18 cellular contexts compared by ENCODE assay signal in the genomic region with DNA sequence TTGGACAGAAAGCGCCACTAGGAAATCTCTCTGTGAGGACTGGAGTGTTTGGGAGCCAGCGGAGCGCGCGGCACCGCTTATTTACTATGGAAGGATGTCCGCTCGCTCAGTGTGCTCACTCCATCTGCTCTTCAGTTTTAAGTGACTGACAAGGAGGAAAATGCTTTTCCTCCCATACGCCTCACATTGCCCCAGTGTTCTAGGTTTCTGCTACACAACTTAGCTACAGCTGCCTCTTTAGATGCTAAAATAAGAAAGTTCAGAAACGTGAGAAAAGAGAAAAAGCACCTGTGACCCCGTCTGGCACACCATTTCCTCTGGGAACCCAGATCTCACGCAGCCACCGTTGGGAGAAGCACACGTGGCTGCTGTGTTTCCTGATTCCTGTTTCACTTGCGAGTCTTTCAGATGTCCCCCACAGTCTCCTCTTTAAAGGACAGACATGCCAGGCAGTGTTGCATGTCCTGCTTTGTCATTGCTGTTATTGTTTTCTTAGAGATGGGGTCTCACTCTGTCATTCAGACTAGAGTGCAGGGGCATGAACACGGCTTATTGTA. TPM values are rescaled to one million over a fixed set of nuclear protein-coding genes. Genes with fewer than 3 reads are reported as not detected.
A peak's percentile ranks its signal among the peaks of the same experiment; 100 is the strongest.
DNase-seq lines count a peak whose midpoint lies in the region; ATAC-seq and TF ChIP-seq lines count a peak whose summit lies in the region.
"Had no signal": no experiment of that assay in that cellular context is flagged by ENCODE, and none has a peak within 500 bp of the region (broad histone marks: within the 10 kb centered on the region; RNA-seq: fewer than 3 reads in every experiment).

No MANE protein-coding gene starts in this region.

- no peak overlapping the region for H4K91ac ChIP-seq in neuronal stem cell (ENCODE audit: low read depth, low read length, poor library complexity)

- H3K14ac ChIP-seq in neuronal stem cell (ENCODE audit: low read length): no peak overlapping the region

- H3K18ac ChIP-seq in neuronal stem cell (ENCODE audit: low read length): peak overlapping the region; percentile 17

- peaks cover 10 to 80% (median 14%) of the 10 kb centered on the region in 3 donors for H3K36me3 Mint-ChIP-seq in CD8-positive, alpha-beta memory T cell

- CTCF ChIA-PET in CD8-positive, alpha-beta memory T cell (lab: Charles Lee): interaction anchor here (1.0 to 2.1 kb wide), 3 partner anchors 9 to 225 kb away, joined by 3 to 7 read pairs (median 6); no protein-coding TSS in a partner anchor
- CTCF ChIA-PET in mammary epithelial cell (lab: Charles Lee; ENCODE audit: low non-redundant PET): no interaction called here

- peaks cover 0 to 4% of the 10 kb centered on the region in 2 donors for H3K27me3 Mint-ChIP-seq in CD8-positive, alpha-beta memory T cell
- H3K27me3 Mint-ChIP-seq: activated naive CD8-positive, alpha-beta T cell; type B pancreatic cell had no signal

- no TSS peak for BruUV-seq in mammary epithelial cell (replicated peaks; lab: Mats Ljungman, UMichigan)

- POLR2A ChIA-PET in CD8-positive, alpha-beta memory T cell (lab: Charles Lee): no interaction called here

- no peak overlapping the region for H2BK12ac ChIP-seq in neuronal stem cell (ENCODE audit: low read length)

- no peak overlapping the region for H2BK15ac ChIP-seq in neuronal stem cell (ENCODE audit: low read length)

- ATAC-seq in GM19043 (IDR thresholded peaks at IDR 0.05; ENCODE audit: low read depth, unreplicated experiment) (peak; percentile 59), HG02970 (IDR thresholded peaks at IDR 0.05; ENCODE audit: low FRiP score, unreplicated experiment) (no peak)

- peak; percentile 29 for DNase-seq in Ammon's horn (ENCODE audit: low spot score)
- peak; percentile 61 for DNase-seq in cerebellar cortex (ENCODE audit: low spot score)
- DNase-seq in neuronal stem cell (ENCODE audit: low spot score): no peak
- no peak for DNase-seq in CD8-positive, alpha-beta memory T cell
- DNase-seq in mammary epithelial cell: no peak
- DNase-seq in NCI-H1092 treated with DMSO at 0.1 percent for 48 hours (lab: John Stamatoyannopoulos, UW): no peak
- DNase-seq: activated CD8-positive, alpha-beta memory T cell treated with anti-CD3 and anti-CD28 coated beads, Interleukin-2, amount 50 U/mL, for 48 hours; DND-41; NCI-H2107; ovary; PC-9 had no signal

- H3K27ac Mint-ChIP-seq in CD8-positive, alpha-beta memory T cell: peak overlapping the region in 1 of 8 donors; percentile 37
- H3K27ac Mint-ChIP-seq: activated naive CD8-positive, alpha-beta T cell; GM23338; type B pancreatic cell; WTC11 had no signal

- H2AK5ac ChIP-seq in neuronal stem cell (ENCODE audit: low read depth, low read length): no peak overlapping the region

- WGBS in neuronal stem cell (ENCODE audit: extremely low coverage in 2 of 2, insufficient read length in 2 of 2, insufficient replicate concordance in 1 of 2), 2 donors: no CpG with 5 or more reads among the region's 16 CpGs
- 89% methylated on average over 16 of the region's 16 CpGs for WGBS in mammary epithelial cell (ENCODE audit: low coverage, missing lambda C conversion rate)

- H3K4me2 ChIP-seq in neuronal stem cell (ENCODE audit: insufficient read depth, low read length, poor library complexity, severe bottlenecking): no peak overlapping the region
- H3K4me2 ChIP-seq in mammary epithelial cell (ENCODE audit: insufficient read depth, low read depth, low read length): no peak overlapping the region
- H3K4me2 ChIP-seq: GM23338, PC-9 had no signal

- H2AFZ ChIP-seq in neuronal stem cell (ENCODE audit: low read length) (no peak overlapping the region), mammary epithelial cell (ENCODE audit: low read depth, low read length) (no peak overlapping the region)
- H2AFZ ChIP-seq: GM23338, PC-9 had no signal

- no peaks in the 10 kb centered on the region for H3K79me2 ChIP-seq in mammary epithelial cell (ENCODE audit: insufficient read depth, low read length)

- H3K9me3 Mint-ChIP-seq in CD8-positive, alpha-beta memory T cell: no peaks in the 10 kb centered on the region
- H3K9me3 Mint-ChIP-seq: GM23338, type B pancreatic cell, WTC11 had no signal

- no peaks in the 10 kb centered on the region for H3K79me1 ChIP-seq in neuronal stem cell (ENCODE audit: low read depth, low read length)

- H3K27me3 ChIP-seq in neuronal stem cell (ENCODE audit: control insufficient read depth in 3 of 3, insufficient read depth in 3 of 3, low read depth in 1 of 3, low read length in 3 of 3): no peaks in the 10 kb centered on the region
- H3K27me3 ChIP-seq in CD8-positive, alpha-beta memory T cell (ENCODE audit: insufficient read depth, low read length, poor library complexity, severe bottlenecking): no peaks in the 10 kb centered on the region
- no peaks in the 10 kb centered on the region for H3K27me3 ChIP-seq in mammary epithelial cell (ENCODE audit: insufficient read depth, low read length)
- H3K27me3 ChIP-seq: ovary had no signal

- H2BK120ac ChIP-seq in neuronal stem cell (ENCODE audit: low read depth, low read length): no peak overlapping the region

- intact Hi-C loops in mammary epithelial cell (cut with micrococcal nuclease): no loop called here

- H3K4me1 Mint-ChIP-seq in CD8-positive, alpha-beta memory T cell: peaks cover 3 to 4% (median 3%) of the 10 kb centered on the region in 3 donors

- H2BK5ac ChIP-seq in neuronal stem cell (ENCODE audit: low read length): no peak overlapping the region

- H3K23ac ChIP-seq in neuronal stem cell (ENCODE audit: low read depth, low read length, poor library complexity): no peak overlapping the region

- no peak overlapping the region for H3K4me3 Mint-ChIP-seq in CD8-positive, alpha-beta memory T cell
- H3K4me3 Mint-ChIP-seq: activated naive CD8-positive, alpha-beta T cell; GM23338; type B pancreatic cell; WTC11 had no signal

- dilution Hi-C loops in mammary epithelial cell (cut with HindIII; ENCODE audit: low sequenced_read_pairs): no loop called here

- H3K4me3 ChIP-seq in neuronal stem cell (ENCODE audit: low read length in 2 of 2) (no peak overlapping the region), mammary epithelial cell (replicated peaks in 1 of 3; ENCODE audit: insufficient read depth in 1 of 3, low read depth in 2 of 3, low read length in 3 of 3) (no peak overlapping the region)
- H3K4me3 ChIP-seq in CD8-positive, alpha-beta memory T cell (ENCODE audit: low read length): no peak overlapping the region
- H3K4me3 ChIP-seq: GM23338, ovary, PC-9 had no signal

- H3K36me3 ChIP-seq in neuronal stem cell (replicated peaks in 1 of 2; ENCODE audit: control insufficient read depth in 2 of 2, insufficient read depth in 2 of 2, low read length in 2 of 2) (peaks cover 14 to 37% of the 10 kb centered on the region in 2 donors), mammary epithelial cell (ENCODE audit: insufficient read depth, low read length) (peaks cover 6% of the 10 kb centered on the region)
- peaks cover 11% of the 10 kb centered on the region for H3K36me3 ChIP-seq in CD8-positive, alpha-beta memory T cell (ENCODE audit: insufficient read depth, low read length)
- H3K36me3 ChIP-seq: ovary had no signal

- H3K9me3 ChIP-seq in neuronal stem cell (replicated peaks in 1 of 2; ENCODE audit: control insufficient read depth in 2 of 2, insufficient read depth in 1 of 2, low read depth in 1 of 2, low read length in 2 of 2) (no peaks in the 10 kb centered on the region), mammary epithelial cell (replicated peaks; ENCODE audit: insufficient read depth, low read length) (no peaks in the 10 kb centered on the region)
- no peaks in the 10 kb centered on the region for H3K9me3 ChIP-seq in CD8-positive, alpha-beta memory T cell (ENCODE audit: low read length)
- H3K9me3 ChIP-seq: ovary had no signal

- TF ChIP-seq CTCF in mammary epithelial cell (conservative IDR thresholded peaks at IDR 0.05 in 1 of 2, IDR thresholded peaks at IDR 0.05 in 1 of 2; ENCODE audit: extremely low read depth in 1 of 2, insufficient read depth in 1 of 2, low read depth in 1 of 2, low read length in 2 of 2): no peak

- H4K20me1 ChIP-seq in mammary epithelial cell (ENCODE audit: insufficient read depth, low read length): no peaks in the 10 kb centered on the region

- H3K4me1 ChIP-seq in neuronal stem cell (ENCODE audit: control insufficient read depth in 2 of 2, insufficient read depth in 1 of 2, low read depth in 1 of 2, low read length in 2 of 2) (peaks cover 0 to 7% of the 10 kb centered on the region in 2 donors), mammary epithelial cell (ENCODE audit: insufficient read depth, low read length) (peaks cover 3% of the 10 kb centered on the region)
- no peaks in the 10 kb centered on the region for H3K4me1 ChIP-seq in CD8-positive, alpha-beta memory T cell (ENCODE audit: insufficient read depth, low read length)

- H3K27ac ChIP-seq in neuronal stem cell (replicated peaks; ENCODE audit: low read length) (no peak overlapping the region), mammary epithelial cell (ENCODE audit: insufficient read depth, low read depth, low read length) (no peak overlapping the region)
- H3K27ac ChIP-seq in CD8-positive, alpha-beta memory T cell (ENCODE audit: low read depth, low read length): no peak overlapping the region
- H3K27ac ChIP-seq: ovary, PC-9 had no signal

- H4K8ac ChIP-seq in neuronal stem cell (ENCODE audit: low read depth, low read length): no peak overlapping the region

- H3K9ac ChIP-seq in neuronal stem cell (ENCODE audit: low read depth, low read length, poor library complexity) (no peak overlapping the region), mammary epithelial cell (ENCODE audit: insufficient read depth, low read length) (no peak overlapping the region)

- H3K4ac ChIP-seq in neuronal stem cell (ENCODE audit: low read length): no peak overlapping the region

- in situ Hi-C loops in mammary epithelial cell (cut with MboI; ENCODE audit: low sequenced_read_pairs in 2 of 2): loop anchor here in 1 of 2 donors (10.0 kb wide), 1 partner anchor 228 kb away; no protein-coding TSS in a partner anchor

RNA-seq across cellular contexts. Expression of a gene that starts 11.7 kb away (rescaled TPM):
- polyA plus RNA-seq in neuronal stem cell (2013, experiment 1 of 2): 10.7 TPM
- polyA plus RNA-seq in neuronal stem cell (2013, experiment 2 of 2): 10.5 TPM
- total RNA-seq in CD8-positive, alpha-beta memory T cell: 1 to 10 TPM in 1 of 2 experiments, under 1 TPM in 1; 0.79 to 1.5 TPM
- not detected for polyA plus RNA-seq in CD8-positive, alpha-beta memory T cell
- total RNA-seq in mammary epithelial cell: not detected
- polyA plus RNA-seq in mammary epithelial cell: 0.18 TPM
- not detected for polyA minus RNA-seq in mammary epithelial cell
- total RNA-seq: fibroblast of lung, PC-9 had no signal

RNA-seq across cellular contexts. Expression of a gene that starts 16.0 kb away (rescaled TPM):
- 1.4 TPM for polyA plus RNA-seq in neuronal stem cell (2013, experiment 1 of 2)
- 1.7 TPM for polyA plus RNA-seq in neuronal stem cell (2013, experiment 2 of 2)
- 10 to 100 TPM; 10.9 to 11.2 TPM for total RNA-seq in CD8-positive, alpha-beta memory T cell
- not detected for polyA plus RNA-seq in CD8-positive, alpha-beta memory T cell
- total RNA-seq in mammary epithelial cell: 1 to 10 TPM; 2.0 to 2.1 TPM
- polyA plus RNA-seq in mammary epithelial cell: 0.88 TPM
- not detected for polyA minus RNA-seq in mammary epithelial cell

RNA-seq across cellular contexts. Expression of a gene that starts 50.8 kb away (rescaled TPM):
- 11.6 TPM for polyA plus RNA-seq in neuronal stem cell (2013, experiment 1 of 2)
- polyA plus RNA-seq in neuronal stem cell (2013, experiment 2 of 2): 11.8 TPM
- 10 to 100 TPM; 35.0 to 39.1 TPM for total RNA-seq in CD8-positive, alpha-beta memory T cell
- polyA plus RNA-seq in CD8-positive, alpha-beta memory T cell: 10.8 TPM
- 10 to 100 TPM; 14.7 to 20.9 TPM for total RNA-seq in mammary epithelial cell
- polyA plus RNA-seq in mammary epithelial cell: 12.1 TPM
- polyA minus RNA-seq in mammary epithelial cell: 19.7 TPM

RNA-seq across cellular contexts. Expression of a gene that starts 51.9 kb away (rescaled TPM):
- polyA plus RNA-seq in neuronal stem cell (2013, experiment 1 of 2): 0.07 TPM
- polyA plus RNA-seq in neuronal stem cell (2013, experiment 2 of 2): 0.08 TPM
- not detected for total RNA-seq in CD8-positive, alpha-beta memory T cell
- not detected for polyA plus RNA-seq in CD8-positive, alpha-beta memory T cell
- not detected for total RNA-seq in mammary epithelial cell
- polyA plus RNA-seq in mammary epithelial cell: not detected
- not detected for polyA minus RNA-seq in mammary epithelial cell
- total RNA-seq: GM23338, PC-9 had no signal
- polyA plus RNA-seq: GM23338 had no signal

Comparison
In these comparisons a context has a peak if more than half of its experiments do, and no peak if none do; other contexts are left out.
1. DNase-seq: peak in Ammon's horn (single experiment) and cerebellar cortex (single experiment); none in neuronal stem cell (single experiment), CD8-positive, alpha-beta memory T cell (0 of 5), mammary epithelial cell (single experiment) and NCI-H1092 treated with DMSO at 0.1 percent for 48 hours (single experiment).